10 cellular contexts compared by ENCODE assay signal in the genomic region with DNA sequence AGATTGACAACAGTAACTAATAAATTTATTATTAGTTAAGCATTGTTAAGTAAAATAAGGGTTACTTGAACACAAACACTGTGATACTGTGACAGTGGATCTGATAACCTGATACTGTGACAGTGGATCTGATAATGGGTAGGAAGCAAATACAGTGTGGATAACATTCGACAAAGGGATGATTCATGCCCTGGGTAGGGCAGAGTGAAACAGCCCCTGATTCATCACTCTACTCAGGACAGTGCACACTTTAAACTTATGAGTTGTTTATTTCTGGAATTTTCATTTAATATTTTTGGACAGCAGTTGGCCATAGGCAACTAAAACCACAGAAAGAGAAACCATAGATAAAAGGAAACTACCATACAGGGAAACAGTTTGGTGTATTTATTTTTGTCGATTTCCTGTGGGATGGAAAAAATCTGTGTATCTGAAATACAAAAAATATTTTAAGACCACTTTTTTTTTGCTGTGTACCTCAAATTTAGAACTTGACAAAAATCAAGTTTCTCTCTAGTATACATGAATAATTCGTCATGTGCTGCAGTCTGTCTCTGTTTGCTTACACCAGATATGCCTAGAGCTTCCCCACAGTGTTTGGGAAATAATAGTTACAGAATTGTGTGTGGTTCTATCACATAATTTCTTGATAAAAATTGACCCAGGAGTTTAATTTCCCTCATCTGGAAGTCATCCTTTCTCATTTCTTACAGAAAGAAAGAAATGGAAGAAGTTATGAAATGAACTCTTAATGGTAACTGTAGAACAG.
DNase-seq lines count a peak whose midpoint lies in the region; ATAC-seq and TF ChIP-seq lines count a peak whose summit lies in the region.
"Had no signal": no experiment of that assay in that cellular context is flagged by ENCODE, and none has a peak within 500 bp of the region (broad histone marks: within the 10 kb centered on the region; RNA-seq: fewer than 3 reads in every experiment).

No MANE protein-coding gene starts in this region.

- no peak for TF ChIP-seq POLR2A in transverse colon (IDR thresholded peaks at IDR 0.05)

- in situ Hi-C loops in astrocyte of the spinal cord (cut with HindIII; ENCODE audit: low sequenced_read_pairs) (no loop called here), transverse colon (cut with MboI; ENCODE audit: low pct_ligation_motif_present in 1 of 4, low pct_unique_long_range_greater_than_20kb in 1 of 4, low sequenced_read_pairs in 3 of 4) (no loop called here)

- no peak overlapping the region for H2AK5ac ChIP-seq in mesenchymal stem cell (ENCODE audit: low read length, severe bottlenecking)

- H3K23ac ChIP-seq in mesenchymal stem cell (ENCODE audit: low read length in 2 of 2) = no peak overlapping the region

- no peak overlapping the region for H4K8ac ChIP-seq in mesenchymal stem cell (ENCODE audit: low read length)

- H3K4me1 ChIP-seq in DND-41 (ENCODE audit: insufficient read depth, low read length) (peaks cover 9% of the 10 kb centered on the region; the same call in 1 of the 2 replicates), mesenchymal stem cell (ENCODE audit: control insufficient read depth, insufficient read depth, low read depth, low read length) (peaks cover 5% of the 10 kb centered on the region), A673 (ENCODE audit: insufficient read depth, low read length, poor library complexity, severe bottlenecking) (no peaks in the 10 kb centered on the region), transverse colon (peaks cover 0 to 15% (median 0%) of the 10 kb centered on the region in 4 donors)

- 0% methylated on average over 1 of the region's 3 CpGs for WGBS in mesenchymal stem cell
- WGBS in transverse colon (ENCODE audit: low coverage in 1 of 2), 2 donors = 51 to 60% methylated on average over 3 of the region's 3 CpGs

- no peak for DNase-seq in DND-41
- peak; percentile 56 for DNase-seq in HS-27A (ENCODE audit: low read depth)
- peak; percentile 49 for DNase-seq in astrocyte of the spinal cord (ENCODE audit: low read depth, low spot score)
- DNase-seq in mesenchymal stem cell = peak; percentile 59
- no peak for DNase-seq in NCI-H1436 treated with DMSO at 0.1 percent for 48 hours (lab: John Stamatoyannopoulos, UW)
- no peak for DNase-seq in A673 (ENCODE audit: low spot score)
- DNase-seq in transverse colon = no peak
- DNase-seq: H9, left ventricle myocardium superior had no signal

- H2AFZ ChIP-seq in DND-41 (ENCODE audit: low read depth, low read length) = no peak overlapping the region
- H2AFZ ChIP-seq in mesenchymal stem cell (ENCODE audit: low read depth, low read length) = no peak overlapping the region

- H3K79me2 ChIP-seq in DND-41 (ENCODE audit: insufficient read depth, low read length) = no peaks in the 10 kb centered on the region

- no peak overlapping the region for H2BK12ac ChIP-seq in mesenchymal stem cell (ENCODE audit: low read length in 2 of 2)

- H3K27me3 ChIP-seq in DND-41 (ENCODE audit: insufficient read depth, low read length, poor library complexity) (no peaks in the 10 kb centered on the region), mesenchymal stem cell (ENCODE audit: control insufficient read depth in 1 of 2, insufficient read depth in 1 of 2, low read length in 2 of 2) (no peaks in the 10 kb centered on the region), A673 (replicated peaks; ENCODE audit: insufficient read depth, low read depth, low read length, poor library complexity) (no peaks in the 10 kb centered on the region), transverse colon (no peaks in the 10 kb centered on the region)

- H4K20me1 ChIP-seq in DND-41 (ENCODE audit: insufficient read depth, low read length) = no peaks in the 10 kb centered on the region

- POLR2A ChIA-PET in A673 (lab: Charles Lee; ENCODE audit: low non-redundant PET) = no interaction called here

- intact Hi-C loops in A673 (cut with micrococcal nuclease; ENCODE audit: unreplicated experiment) (no loop called here), transverse colon (cut with DNase I; ENCODE audit: low total_unique reads) (no loop called here)

- H3K27ac ChIP-seq in DND-41 (ENCODE audit: low read length) = no peak overlapping the region
- no peak overlapping the region for H3K27ac ChIP-seq in mesenchymal stem cell (ENCODE audit: low read length, poor library complexity, severe bottlenecking)
- no peak overlapping the region for H3K27ac ChIP-seq in A673 (ENCODE audit: low read depth, low read length, poor library complexity, severe bottlenecking)
- H3K27ac ChIP-seq in transverse colon = peak overlapping the region in 1 of 4 donors; percentile 9

- ATAC-seq in DND-41 (ENCODE audit: insufficient read depth, low read depth) (peak; percentile 57), GM19023 (IDR thresholded peaks at IDR 0.05; ENCODE audit: unreplicated experiment) (no peak)
- ATAC-seq: left ventricle myocardium superior had no signal

- no peak for TF ChIP-seq EP300 in transverse colon (IDR thresholded peaks at IDR 0.05; ENCODE audit: low read depth)

- H3K18ac ChIP-seq in mesenchymal stem cell (ENCODE audit: low read depth in 1 of 2, low read length in 2 of 2) = no peak overlapping the region

- no peak overlapping the region for H3K4me3 ChIP-seq in DND-41 (ENCODE audit: low read depth in 1 of 2, low read length in 2 of 2)
- no peak overlapping the region for H3K4me3 ChIP-seq in astrocyte of the spinal cord (ENCODE audit: low read depth, low read length)
- no peak overlapping the region for H3K4me3 ChIP-seq in mesenchymal stem cell (ENCODE audit: insufficient read depth in 1 of 2, low read depth in 1 of 2, low read length in 2 of 2)
- H3K4me3 ChIP-seq in A673 (ENCODE audit: low read depth, low read length, poor library complexity, severe bottlenecking) = no peak overlapping the region
- H3K4me3 ChIP-seq in transverse colon = no peak overlapping the region

- CTCF ChIA-PET in A673 (lab: Charles Lee) = no interaction called here

- no TSS peak for BruUV-seq in A673 (replicated peaks; lab: Mats Ljungman, UMichigan)

- H3K4ac ChIP-seq in mesenchymal stem cell (ENCODE audit: low read depth in 1 of 2, low read length in 2 of 2) = no peak overlapping the region

- no peaks in the 10 kb centered on the region for H3K36me3 ChIP-seq in DND-41 (ENCODE audit: insufficient read depth, low read length)
- H3K36me3 ChIP-seq in mesenchymal stem cell (ENCODE audit: control insufficient read depth in 1 of 2, insufficient read depth in 2 of 2, low read depth in 1 of 2, low read length in 2 of 2) = no peaks in the 10 kb centered on the region
- H3K36me3 ChIP-seq in A673 (ENCODE audit: insufficient read depth, low read length, poor library complexity, severe bottlenecking) = no peaks in the 10 kb centered on the region
- no peaks in the 10 kb centered on the region for H3K36me3 ChIP-seq in transverse colon

- H2BK15ac ChIP-seq in mesenchymal stem cell (ENCODE audit: low read depth, poor library complexity, severe bottlenecking) = no peak overlapping the region

- H2BK120ac ChIP-seq in mesenchymal stem cell (ENCODE audit: low read depth, low read length) = no peak overlapping the region

- H3K9ac ChIP-seq in DND-41 (ENCODE audit: low read depth, low read length) (no peak overlapping the region), mesenchymal stem cell (ENCODE audit: low read length) (no peak overlapping the region)

- no peak overlapping the region for H4K91ac ChIP-seq in mesenchymal stem cell (ENCODE audit: low read length)

- H3K9me3 ChIP-seq in DND-41 (ENCODE audit: insufficient read depth, low read length, severe bottlenecking) (no peaks in the 10 kb centered on the region), mesenchymal stem cell (ENCODE audit: control insufficient read depth, low read length) (no peaks in the 10 kb centered on the region), A673 (ENCODE audit: low read depth, low read length, poor library complexity, severe bottlenecking) (no peaks in the 10 kb centered on the region), transverse colon (no peaks in the 10 kb centered on the region)

- H2BK5ac ChIP-seq in mesenchymal stem cell (ENCODE audit: low read depth, low read length, poor library complexity, severe bottlenecking) = no peak overlapping the region

- TF ChIP-seq CTCF in DND-41 (IDR thresholded peaks at IDR 0.05; ENCODE audit: borderline replicate concordance, extremely low read depth, low read length, poor library complexity, severe bottlenecking) (no peak), astrocyte of the spinal cord (IDR thresholded peaks at IDR 0.05; ENCODE audit: low read depth, low read length) (no peak), A673 (conservative IDR thresholded peaks at IDR 0.05; ENCODE audit: low read depth, low read length) (no peak), transverse colon (IDR thresholded peaks at IDR 0.05) (no peak)

- H3K79me1 ChIP-seq in mesenchymal stem cell (replicated peaks; ENCODE audit: low read length, poor library complexity, severe bottlenecking) = no peaks in the 10 kb centered on the region

- H3K4me2 ChIP-seq in DND-41 (ENCODE audit: insufficient read depth, low read length) (no peak overlapping the region), mesenchymal stem cell (ENCODE audit: low read length, poor library complexity, severe bottlenecking) (no peak overlapping the region)

- no peak overlapping the region for H3K14ac ChIP-seq in mesenchymal stem cell (ENCODE audit: low read length in 2 of 2)

Comparison
In these comparisons a context has a peak if more than half of its experiments do, and no peak if none do; other contexts are left out.
1. DNase-seq: peak in HS-27A (single experiment), astrocyte of the spinal cord (single experiment) and mesenchymal stem cell (single experiment); none in DND-41 (single experiment), NCI-H1436 treated with DMSO at 0.1 percent for 48 hours (single experiment), A673 (single experiment) and transverse colon (single experiment).